In genomic region chr16:75402174-75402820, GRCh38 we compare ENCODE assay signal across 10 cellular contexts. TPM values are rescaled to one million over a fixed set of nuclear protein-coding genes. Genes with fewer than 3 reads are reported as not detected.
DNase-seq lines count a peak whose midpoint lies in the region; ATAC-seq, FAIRE-seq and TF ChIP-seq lines count a peak whose summit lies in the region.
"Had no signal": no experiment of that assay in that cellular context is flagged by ENCODE, and none has a peak within 500 bp of the region (broad histone marks: within the 10 kb centered on the region; RNA-seq: fewer than 3 reads in every experiment).

No MANE protein-coding gene starts in this region.

- H3K4me3 ChIP-seq in endodermal cell (ENCODE audit: low read length) (no peak overlapping the region), mucosa of rectum (ENCODE audit: low read length in 2 of 2) (no peak overlapping the region)

- H3K4me1 ChIP-seq in endodermal cell (ENCODE audit: control insufficient read depth, insufficient read depth, low read length), result no peaks in the 10 kb centered on the region
- peaks cover 10 to 11% of the 10 kb centered on the region in 2 donors for H3K4me1 ChIP-seq in mucosa of rectum (ENCODE audit: control insufficient read depth in 2 of 2, insufficient read depth in 2 of 2, low read length in 2 of 2)

- no peak for TF ChIP-seq CTCF in endodermal cell (conservative IDR thresholded peaks at IDR 0.05)

- WGBS in endodermal cell (ENCODE audit: insufficient coverage in 1 of 2, insufficient read length in 1 of 2), 2 experiments, result 73 to 83% methylated on average over 1 to 2 of the region's 2 CpGs

- H3K36me3 Mint-ChIP-seq in endodermal cell (ENCODE audit: low read depth), result peaks cover 28% of the 10 kb centered on the region

- ATAC-seq in Right ventricle myocardium superior (ENCODE audit: poor library complexity) (peak; percentile 55), Right ventricle myocardium inferior (no peak), HG02642 (IDR thresholded peaks at IDR 0.05; ENCODE audit: poor library complexity, unreplicated experiment) (no peak)

- H3K9me3 Mint-ChIP-seq in endodermal cell, result no peaks in the 10 kb centered on the region

- H3K9me3 ChIP-seq in endodermal cell (ENCODE audit: control insufficient read depth, low read length) (no peaks in the 10 kb centered on the region), mucosa of rectum (ENCODE audit: control insufficient read depth in 2 of 2, low read length in 2 of 2) (no peaks in the 10 kb centered on the region)

- DNase-seq in Right ventricle myocardium superior, result no peak
- DNase-seq in Right ventricle myocardium inferior (ENCODE audit: missing footprints), result no peak
- no peak for DNase-seq in endodermal cell
- DNase-seq in DMS114 treated with DMSO at 0.1 percent for 48 hours (lab: John Stamatoyannopoulos, UW; ENCODE audit: unreplicated experiment), result no peak
- no peak for DNase-seq in frontal cortex (ENCODE audit: low spot score in 2 of 2)
- DNase-seq in NCI-H2107 (lab: John Stamatoyannopoulos, UW), result no peak
- DNase-seq: activated CD8-positive, alpha-beta memory T cell treated with anti-CD3 and anti-CD28 coated beads, Interleukin-2, amount 50 U/mL, for 48 hours had no signal

- H3K4me3 Mint-ChIP-seq in endodermal cell, result no peak overlapping the region

- no peaks in the 10 kb centered on the region for H3K27me3 ChIP-seq in endodermal cell (ENCODE audit: control insufficient read depth, insufficient read depth, low read length, poor library complexity, severe bottlenecking)
- H3K27me3 ChIP-seq in mucosa of rectum (ENCODE audit: control insufficient read depth in 2 of 2, insufficient read depth in 2 of 2, low read length in 2 of 2), result no peaks in the 10 kb centered on the region

- FAIRE-seq in frontal cortex (lab: Jason Lieb, UNC), result no peak

- no peaks in the 10 kb centered on the region for H3K4me1 Mint-ChIP-seq in endodermal cell

- H3K9ac ChIP-seq in endodermal cell (ENCODE audit: extremely low read depth, low read length, poor library complexity, severe bottlenecking) (no peak overlapping the region), mucosa of rectum (ENCODE audit: low read depth in 1 of 2, low read length in 2 of 2) (no peak overlapping the region)

- intact Hi-C loops in Right ventricle myocardium superior (cut with DNase I) (loop anchor here (5.0 kb wide), 1 partner anchor 205 kb away; no protein-coding TSS in a partner anchor), Right ventricle myocardium inferior (cut with DNase I) (no loop called here)

- peak overlapping the region; percentile 10 for H3K27ac Mint-ChIP-seq in endodermal cell

- H3K27ac ChIP-seq in endodermal cell (ENCODE audit: low read depth, low read length) (no peak overlapping the region), mucosa of rectum (ENCODE audit: low read depth in 2 of 2, low read length in 2 of 2) (peak overlapping the region; percentile 66 to 76)
- H3K27ac ChIP-seq: C4-2B had no signal

- H3K27me3 Mint-ChIP-seq in endodermal cell (ENCODE audit: insufficient read depth), result no peaks in the 10 kb centered on the region

- peaks cover 42% of the 10 kb centered on the region for H3K36me3 ChIP-seq in endodermal cell (ENCODE audit: control insufficient read depth, insufficient read depth, low read length)
- peaks cover 2 to 3% of the 10 kb centered on the region in 2 donors for H3K36me3 ChIP-seq in mucosa of rectum (ENCODE audit: control insufficient read depth in 2 of 2, insufficient read depth in 2 of 2, low read length in 2 of 2)

RNA-seq across cellular contexts. Expression of gene CFDP1, which starts 31.0 kb away (rescaled TPM):
- 25.1 TPM for total RNA-seq in Right ventricle myocardium superior
- 26.6 TPM for total RNA-seq in Right ventricle myocardium inferior
- total RNA-seq in endodermal cell, result 100 to 1,000 TPM in 1 of 2 donors, 10 to 100 TPM in 1; 88.7 to 117 TPM
- 105 TPM for polyA plus RNA-seq in endodermal cell (2013, experiment 1 of 2)
- 101 TPM for polyA plus RNA-seq in endodermal cell (2013, experiment 2 of 2)
- 60.3 TPM for total RNA-seq in frontal cortex
